In the genomic region with DNA sequence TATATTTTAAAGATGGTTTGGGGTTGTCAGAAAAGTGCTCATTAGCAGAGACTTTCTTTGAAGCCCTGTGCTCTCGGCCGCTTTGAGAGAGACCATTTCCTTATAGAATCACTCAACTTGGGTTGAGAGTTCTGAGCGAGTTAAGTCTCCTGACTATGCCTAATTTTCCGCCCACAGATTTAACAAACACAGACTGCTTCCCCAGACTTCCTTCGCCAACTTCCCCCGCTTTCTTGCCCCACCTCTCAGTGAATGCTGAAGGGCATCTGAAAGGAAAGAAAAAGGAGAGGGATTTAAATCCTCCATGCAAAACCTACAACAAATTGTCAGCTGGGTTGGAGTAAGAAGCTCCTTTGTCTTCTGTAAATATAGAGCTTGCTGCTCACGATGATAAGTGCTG, we compare ENCODE assay signal across 19 cellular contexts.
DNase-seq lines count a peak whose midpoint lies in the region; ATAC-seq, FAIRE-seq and TF ChIP-seq lines count a peak whose summit lies in the region.
"Had no signal": no experiment of that assay in that cellular context is flagged by ENCODE, and none has a peak within 500 bp of the region (broad histone marks: within the 10 kb centered on the region; RNA-seq: fewer than 3 reads in every experiment).

No MANE protein-coding gene starts in this region.

- H3K79me2 ChIP-seq in smooth muscle cell (ENCODE audit: low read depth) = no peaks in the 10 kb centered on the region

- intact Hi-C loops in dendritic cell treated with granulocyte-macrophage colony-stimulating factor and Interleukin-4, amounts not matched to agents 40 ng/mL and 50 ng/mL, for 4 days (cut with micrococcal nuclease) = no loop called here
- intact Hi-C loops in left lung (cut with DNase I) = no loop called here
- intact Hi-C loops in CD4-positive, alpha-beta T cell (cut with DNase I, micrococcal nuclease) = no loop called here

- no peaks in the 10 kb centered on the region for H3K9me3 Mint-ChIP-seq in dendritic cell treated with granulocyte-macrophage colony-stimulating factor and Interleukin-4, amounts not matched to agents 40 ng/mL and 50 ng/mL, for 4 days
- H3K9me3 Mint-ChIP-seq in CD4-positive, alpha-beta T cell = no peaks in the 10 kb centered on the region
- H3K9me3 Mint-ChIP-seq: stimulated activated naive CD8-positive, alpha-beta T cell treated with anti-CD3 and anti-CD28 coated beads, Interleukin-15, Interleukin-2, amounts not matched to agents 100 ng/mL and 50 ng/mL, for 24 hours; T-helper 2 cell treated with Interferon-gamma antibody and Interleukin-4, amounts not matched to agents 5 μg/mL and 100 μg/mL, for 36 hours had no signal

- H3K4me3 Mint-ChIP-seq in dendritic cell treated with granulocyte-macrophage colony-stimulating factor and Interleukin-4, amounts not matched to agents 40 ng/mL and 50 ng/mL, for 4 days = no peak overlapping the region
- H3K4me3 Mint-ChIP-seq in CD4-positive, alpha-beta T cell = no peak overlapping the region
- H3K4me3 Mint-ChIP-seq: stimulated activated naive CD8-positive, alpha-beta T cell treated with anti-CD3 and anti-CD28 coated beads, Interleukin-15, Interleukin-2, amounts not matched to agents 100 ng/mL and 50 ng/mL, for 24 hours; T-helper 2 cell treated with Interferon-gamma antibody and Interleukin-4, amounts not matched to agents 5 μg/mL and 100 μg/mL, for 36 hours had no signal

- H3K9me3 ChIP-seq in left lung = no peaks in the 10 kb centered on the region
- H3K9me3 ChIP-seq in smooth muscle cell (replicated peaks; ENCODE audit: low read depth) = no peaks in the 10 kb centered on the region
- H3K9me3 ChIP-seq in CD4-positive, alpha-beta T cell (ENCODE audit: control insufficient read depth, low read length) = no peaks in the 10 kb centered on the region
- H3K9me3 ChIP-seq: spleen had no signal

- H3K27me3 ChIP-seq in left lung (peaks cover 0 to 31% of the 10 kb centered on the region in 2 donors), smooth muscle cell (ENCODE audit: low read depth) (no peaks in the 10 kb centered on the region)
- H3K27me3 ChIP-seq in CD4-positive, alpha-beta T cell (ENCODE audit: control insufficient read depth, insufficient read depth, low read length) = peaks cover 3% of the 10 kb centered on the region

- H2AFZ ChIP-seq in smooth muscle cell (ENCODE audit: low read depth) = no peak overlapping the region

- no peaks in the 10 kb centered on the region for H3F3A ChIP-seq in smooth muscle cell (ENCODE audit: low read depth)

- CTCF ChIA-PET in CD4-positive, alpha-beta T cell (lab: Charles Lee) = no interaction called here

- peaks cover 35% of the 10 kb centered on the region for H3K4me1 Mint-ChIP-seq in dendritic cell treated with granulocyte-macrophage colony-stimulating factor and Interleukin-4, amounts not matched to agents 40 ng/mL and 50 ng/mL, for 4 days (ENCODE audit: low read depth)
- no peaks in the 10 kb centered on the region for H3K4me1 Mint-ChIP-seq in CD4-positive, alpha-beta T cell (ENCODE audit: low read depth)

- H3K4me3 ChIP-seq in left lung (no peak overlapping the region), smooth muscle cell (no peak overlapping the region)
- H3K4me3 ChIP-seq: spleen had no signal

- peak overlapping the region in 1 of 2 donors; percentile 44 for H3K27ac ChIP-seq in left lung
- H3K27ac ChIP-seq in smooth muscle cell (ENCODE audit: low read depth) = peak overlapping the region; percentile 32
- H3K27ac ChIP-seq in CD4-positive, alpha-beta T cell (ENCODE audit: low read depth, low read length) = no peak overlapping the region
- H3K27ac ChIP-seq: spleen had no signal

- FAIRE-seq in HTR-8/SVneo (lab: Jason Lieb, UNC) = peak; percentile 16
- FAIRE-seq: islet of Langerhans had no signal

- H3K27me3 Mint-ChIP-seq in dendritic cell treated with granulocyte-macrophage colony-stimulating factor and Interleukin-4, amounts not matched to agents 40 ng/mL and 50 ng/mL, for 4 days = peaks cover 23% of the 10 kb centered on the region
- H3K27me3 Mint-ChIP-seq in CD4-positive, alpha-beta T cell = peaks cover 33% of the 10 kb centered on the region

- 54% methylated on average over 7 of the region's 7 CpGs for WGBS in smooth muscle cell (ENCODE audit: low lambda C conversion rate)

- ATAC-seq in left lung (peak; percentile 57), GM21447 (IDR thresholded peaks at IDR 0.05; ENCODE audit: unreplicated experiment) (no peak), GM18520 (IDR thresholded peaks at IDR 0.05; ENCODE audit: unreplicated experiment) (no peak)
- ATAC-seq in CD4-positive, alpha-beta T cell (ENCODE audit: poor library complexity) = no peak

- peak overlapping the region; percentile 72 for H3K27ac Mint-ChIP-seq in dendritic cell treated with granulocyte-macrophage colony-stimulating factor and Interleukin-4, amounts not matched to agents 40 ng/mL and 50 ng/mL, for 4 days
- no peak overlapping the region for H3K27ac Mint-ChIP-seq in CD4-positive, alpha-beta T cell
- H3K27ac Mint-ChIP-seq: stimulated activated naive CD8-positive, alpha-beta T cell treated with anti-CD3 and anti-CD28 coated beads, Interleukin-15, Interleukin-2, amounts not matched to agents 100 ng/mL and 50 ng/mL, for 24 hours; T-helper 2 cell treated with Interferon-gamma antibody and Interleukin-4, amounts not matched to agents 5 μg/mL and 100 μg/mL, for 36 hours had no signal

- no peaks in the 10 kb centered on the region for H3K36me3 ChIP-seq in left lung
- no peaks in the 10 kb centered on the region for H3K36me3 ChIP-seq in smooth muscle cell (ENCODE audit: low read depth)
- H3K36me3 ChIP-seq: spleen had no signal

- H3K4me2 ChIP-seq in smooth muscle cell = peak overlapping the region; percentile 46

- POLR2A ChIA-PET in CD4-positive, alpha-beta T cell (lab: Charles Lee) = no interaction called here

- DNase-seq in HTR-8/SVneo (ENCODE audit: insufficient read length, low spot score) (no peak), left lung (peak in 1 of 2 donors; percentile 44), smooth muscle cell (lab: John Stamatoyannopoulos, UW; ENCODE audit: unreplicated experiment) (no peak), cortex of kidney (lab: John Stamatoyannopoulos, UW) (no peak)
- DNase-seq in CD4-positive, alpha-beta T cell = no peak
- DNase-seq: activated CD4-positive, alpha-beta T cell treated with anti-CD3 and anti-CD28 coated beads for 4 hours; activated T-cell treated with anti-CD3 and anti-CD28 coated beads for 4 hours; KG1; midbrain; NCI-H446; nucleus accumbens; SIG-M5; spleen had no signal

- TF ChIP-seq CTCF in left lung (IDR thresholded peaks at IDR 0.05) = no peak
- no peak for TF ChIP-seq CTCF in smooth muscle cell (IDR thresholded peaks at IDR 0.05; ENCODE audit: borderline replicate concordance, insufficient read depth, poor library complexity, severe bottlenecking)
- no peak for TF ChIP-seq CTCF in CD4-positive, alpha-beta T cell (IDR thresholded peaks at IDR 0.05)

- H3K36me3 Mint-ChIP-seq in dendritic cell treated with granulocyte-macrophage colony-stimulating factor and Interleukin-4, amounts not matched to agents 40 ng/mL and 50 ng/mL, for 4 days (ENCODE audit: low read depth) = no peaks in the 10 kb centered on the region
- no peaks in the 10 kb centered on the region for H3K36me3 Mint-ChIP-seq in CD4-positive, alpha-beta T cell (ENCODE audit: low read depth)

- H4K20me1 ChIP-seq in smooth muscle cell (ENCODE audit: low read depth) = no peaks in the 10 kb centered on the region

- H3K9ac ChIP-seq in smooth muscle cell (ENCODE audit: low read depth) = no peak overlapping the region

- H3K4me1 ChIP-seq in left lung = peaks cover 0 to 3% of the 10 kb centered on the region in 2 donors
- peaks cover 22% of the 10 kb centered on the region for H3K4me1 ChIP-seq in smooth muscle cell (ENCODE audit: low read depth)
- H3K4me1 ChIP-seq: spleen had no signal
